ENCODE assay signal across 1 cellular context in genomic region chr13:59346861-59347470, GRCh38.
TF ChIP-seq lines count a peak whose summit lies in the region.

No MANE protein-coding gene starts in this region.

TF ChIP-seq in H1, 55 proteins besides CTCF, POLR2A, EP300 and RAD21:
- no peak for TF ChIP-seq POU5F1 (IDR thresholded peaks at IDR 0.05; ENCODE audit: low read depth, low read length)
- no peak for TF ChIP-seq NANOG (IDR thresholded peaks at IDR 0.05; ENCODE audit: insufficient read depth, low read depth, low read length, poor library complexity, severe bottlenecking)
- no peak for TF ChIP-seq CHD2 (IDR thresholded peaks at IDR 0.05; ENCODE audit: low read length)
- TF ChIP-seq, protein P1, sequence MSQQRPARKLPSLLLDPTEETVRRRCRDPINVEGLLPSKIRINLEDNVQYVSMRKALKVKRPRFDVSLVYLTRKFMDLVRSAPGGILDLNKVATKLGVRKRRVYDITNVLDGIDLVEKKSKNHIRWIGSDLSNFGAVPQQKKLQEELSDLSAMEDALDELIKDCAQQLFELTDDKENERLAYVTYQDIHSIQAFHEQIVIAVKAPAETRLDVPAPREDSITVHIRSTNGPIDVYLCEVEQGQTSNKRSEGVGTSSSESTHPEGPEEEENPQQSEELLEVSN (IDR thresholded peaks at IDR 0.05) = no peak
- TF ChIP-seq SAP30 (IDR thresholded peaks at IDR 0.05; ENCODE audit: insufficient read depth, insufficient replicate concordance, low read length) = no peak
- TF ChIP-seq TAF1 (IDR thresholded peaks at IDR 0.05; ENCODE audit: low read depth, low read length) = no peak
- no peak for TF ChIP-seq POLR2AphosphoS5 (IDR thresholded peaks at IDR 0.05; ENCODE audit: low read depth, low read length)
- TF ChIP-seq KDM4A (IDR thresholded peaks at IDR 0.05; ENCODE audit: low read depth, low read length, severe bottlenecking) = no peak
- TF ChIP-seq SRF (IDR thresholded peaks at IDR 0.05; ENCODE audit: low read depth, low read length) = no peak
- TF ChIP-seq SUZ12 (IDR thresholded peaks at IDR 0.05; ENCODE audit: low read length) = no peak
- TF ChIP-seq HDAC6 (IDR thresholded peaks at IDR 0.05; ENCODE audit: low read depth, low read length) = no peak
